Comparison of ENCODE assay signal across 15 cellular contexts in genomic region chr10:33657154-33657900, GRCh38.
DNase-seq lines count a peak whose midpoint lies in the region; ATAC-seq and TF ChIP-seq lines count a peak whose summit lies in the region.
"Had no signal": no experiment of that assay in that cellular context is flagged by ENCODE, and none has a peak within 500 bp of the region (broad histone marks: within the 10 kb centered on the region; RNA-seq: fewer than 3 reads in every experiment).

No MANE protein-coding gene starts in this region.

- H3K9me2 ChIP-seq in SK-N-SH = no peaks in the 10 kb centered on the region

- TF ChIP-seq RAD21 in SK-N-SH (IDR thresholded peaks at IDR 0.05; ENCODE audit: low read length) = 0 out of 2 replicates have a peak, but pooled peaks have one; percentile 5

- no peak overlapping the region for H2AFZ ChIP-seq in SK-N-SH (ENCODE audit: low read depth)

- in situ Hi-C loops in Caki2 (cut with HindIII; ENCODE audit: low pct_unique_long_range_greater_than_20kb, low sequenced_read_pairs) = no loop called here

- WGBS in SK-N-SH (ENCODE audit: low lambda C conversion rate) = 68% methylated on average over 6 of the region's 6 CpGs

- H3K27me3 ChIP-seq in SK-N-SH (ENCODE audit: insufficient read depth) (no peaks in the 10 kb centered on the region), MG63 (no peaks in the 10 kb centered on the region)
- H3K27me3 ChIP-seq: adrenal gland, sigmoid colon had no signal

- H3K4me3 ChIP-seq in SK-N-SH (ENCODE audit: low read depth in 2 of 2, low read length in 1 of 2) (no peak overlapping the region), MG63 (no peak overlapping the region)
- H3K4me3 ChIP-seq: adrenal gland, sigmoid colon had no signal

- POLR2A ChIA-PET in SK-N-SH (lab: Yijun Ruan, JAX) = no interaction called here

- H3F3A ChIP-seq in SK-N-SH (replicated peaks; ENCODE audit: insufficient read depth) = no peaks in the 10 kb centered on the region

- H3K9me3 ChIP-seq in SK-N-SH (no peaks in the 10 kb centered on the region), MG63 (no peaks in the 10 kb centered on the region)
- H3K9me3 ChIP-seq: adrenal gland had no signal

- H4K20me1 ChIP-seq in SK-N-SH (ENCODE audit: insufficient read depth) = no peaks in the 10 kb centered on the region

- H3K36me3 ChIP-seq in SK-N-SH (replicated peaks in 1 of 2; ENCODE audit: control insufficient read depth in 1 of 2, insufficient read depth in 2 of 2, low read length in 1 of 2) (no peaks in the 10 kb centered on the region), MG63 (no peaks in the 10 kb centered on the region)
- H3K36me3 ChIP-seq: adrenal gland, sigmoid colon had no signal

- peak; percentile 18 for DNase-seq in Caki2 (ENCODE audit: low read depth)
- DNase-seq in HT1080 (ENCODE audit: low read depth) = peak; percentile 33
- DNase-seq in SK-N-SH = peak; percentile 32
- DNase-seq in left ventricle myocardium superior = peak; percentile 34
- DNase-seq in globus pallidus (ENCODE audit: low spot score) = no peak
- no peak for DNase-seq in epidermal melanocyte (ENCODE audit: insufficient read length, low spot score)
- no peak for DNase-seq in MG63
- DNase-seq: activated CD4-positive, alpha-beta T cell treated with anti-CD3 and anti-CD28 coated beads, Interleukin-2, amount 10 ng/mL, durations not matched to agents 24 days and 14 days; activated T-cell treated with anti-CD3 and anti-CD28 coated beads, Interleukin-2, amount 50 U/mL, for 24 hours; left colon; NCI-H2227 treated with DMSO at 0.1 percent for 48 hours; sigmoid colon had no signal

- no peak overlapping the region for H3K4me2 ChIP-seq in SK-N-SH

- intact Hi-C loops in left ventricle myocardium superior (cut with micrococcal nuclease) = no loop called here

- peak; percentile 64 for ATAC-seq in left ventricle myocardium superior
- no peak for ATAC-seq in GM18873 (IDR thresholded peaks at IDR 0.05; ENCODE audit: low FRiP score, unreplicated experiment)
- ATAC-seq: left colon; natural killer cell treated with Interleukin-12 subunit alpha and Interleukin-12 subunit beta and Interleukin-15 and Interleukin-18, amount 100 ng/mL, for 72 hours had no signal

- peak in 1 of 2 experiments; percentile 60; a peak in 3 of 4 replicates for TF ChIP-seq EP300 in SK-N-SH (IDR thresholded peaks at IDR 0.05; ENCODE audit: borderline replicate concordance in 1 of 2, low read depth in 1 of 2, low read length in 1 of 2)

- no peak for TF ChIP-seq CTCF in SK-N-SH (IDR thresholded peaks at IDR 0.05)

- no peak overlapping the region for H3K9ac ChIP-seq in SK-N-SH

- no peaks in the 10 kb centered on the region for H3K79me2 ChIP-seq in SK-N-SH (ENCODE audit: insufficient read depth)

- CTCF ChIA-PET in SK-N-SH (lab: Yijun Ruan, JAX) = interaction anchor here (1.1 kb wide), 1 partner anchor 13 kb away, joined by 3 read pairs; no protein-coding TSS in a partner anchor

- H3K27ac ChIP-seq in SK-N-SH (ENCODE audit: low read depth in 2 of 2, low read length in 1 of 2) = peak overlapping the region in 1 of 2 experiments; percentile 19; a peak in 1 of 4 replicates
- H3K27ac ChIP-seq: adrenal gland, sigmoid colon had no signal

- H3K4me1 ChIP-seq in SK-N-SH (ENCODE audit: control insufficient read depth in 1 of 2, insufficient read depth in 2 of 2, low read depth in 1 of 2, low read length in 1 of 2) = peaks cover 4 to 15% of the 10 kb centered on the region in 2 experiments; a peak in 1 of 4 replicates
- H3K4me1 ChIP-seq: sigmoid colon had no signal

TF ChIP-seq in SK-N-SH, 30 proteins besides CTCF, POLR2A, EP300 and RAD21 (continues in another document):
- TF ChIP-seq, protein P1, sequence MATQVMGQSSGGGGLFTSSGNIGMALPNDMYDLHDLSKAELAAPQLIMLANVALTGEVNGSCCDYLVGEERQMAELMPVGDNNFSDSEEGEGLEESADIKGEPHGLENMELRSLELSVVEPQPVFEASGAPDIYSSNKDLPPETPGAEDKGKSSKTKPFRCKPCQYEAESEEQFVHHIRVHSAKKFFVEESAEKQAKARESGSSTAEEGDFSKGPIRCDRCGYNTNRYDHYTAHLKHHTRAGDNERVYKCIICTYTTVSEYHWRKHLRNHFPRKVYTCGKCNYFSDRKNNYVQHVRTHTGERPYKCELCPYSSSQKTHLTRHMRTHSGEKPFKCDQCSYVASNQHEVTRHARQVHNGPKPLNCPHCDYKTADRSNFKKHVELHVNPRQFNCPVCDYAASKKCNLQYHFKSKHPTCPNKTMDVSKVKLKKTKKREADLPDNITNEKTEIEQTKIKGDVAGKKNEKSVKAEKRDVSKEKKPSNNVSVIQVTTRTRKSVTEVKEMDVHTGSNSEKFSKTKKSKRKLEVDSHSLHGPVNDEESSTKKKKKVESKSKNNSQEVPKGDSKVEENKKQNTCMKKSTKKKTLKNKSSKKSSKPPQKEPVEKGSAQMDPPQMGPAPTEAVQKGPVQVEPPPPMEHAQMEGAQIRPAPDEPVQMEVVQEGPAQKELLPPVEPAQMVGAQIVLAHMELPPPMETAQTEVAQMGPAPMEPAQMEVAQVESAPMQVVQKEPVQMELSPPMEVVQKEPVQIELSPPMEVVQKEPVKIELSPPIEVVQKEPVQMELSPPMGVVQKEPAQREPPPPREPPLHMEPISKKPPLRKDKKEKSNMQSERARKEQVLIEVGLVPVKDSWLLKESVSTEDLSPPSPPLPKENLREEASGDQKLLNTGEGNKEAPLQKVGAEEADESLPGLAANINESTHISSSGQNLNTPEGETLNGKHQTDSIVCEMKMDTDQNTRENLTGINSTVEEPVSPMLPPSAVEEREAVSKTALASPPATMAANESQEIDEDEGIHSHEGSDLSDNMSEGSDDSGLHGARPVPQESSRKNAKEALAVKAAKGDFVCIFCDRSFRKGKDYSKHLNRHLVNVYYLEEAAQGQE (IDR thresholded peaks at IDR 0.05; ENCODE audit: low read depth, low read length) = no peak
- TF ChIP-seq NFIC (IDR thresholded peaks at IDR 0.05; ENCODE audit: borderline replicate concordance) (peak; percentile 63), RCOR1 (IDR thresholded peaks at IDR 0.05; ENCODE audit: low read length) (no peak), ELF1 (IDR thresholded peaks at IDR 0.05) (no peak), GATA2 (CRISPR knock-in tag; IDR thresholded peaks at IDR 0.05) (no peak; the same call in 1 of the 2 replicates), YY1 (IDR thresholded peaks at IDR 0.05; ENCODE audit: low read depth) (no peak), EZH2phosphoT487 (IDR thresholded peaks at IDR 0.05; ENCODE audit: borderline replicate concordance, low read depth) (no peak), PBX3 (IDR thresholded peaks at IDR 0.05) (peak; percentile 85), TCF12 (IDR thresholded peaks at IDR 0.05) (peak; percentile 57), SMC3 (IDR thresholded peaks at IDR 0.05; ENCODE audit: low read depth, low read length) (no peak), NRF1 (IDR thresholded peaks at IDR 0.05; ENCODE audit: low read depth, low read length) (no peak), RXRA (IDR thresholded peaks at IDR 0.05; ENCODE audit: borderline replicate concordance, low read depth) (no peak), ZBTB33 (IDR thresholded peaks at IDR 0.05; ENCODE audit: borderline replicate concordance, low read depth) (no peak), POLR2AphosphoS5 (IDR thresholded peaks at IDR 0.05; ENCODE audit: low read depth, low read length) (no peak), FOXM1 (IDR thresholded peaks at IDR 0.05; ENCODE audit: low read depth) (no peak), USF2 (IDR thresholded peaks at IDR 0.05; ENCODE audit: borderline replicate concordance, low read depth, low read length) (no peak), MXI1 (IDR thresholded peaks at IDR 0.05; ENCODE audit: low read depth, low read length) (no peak), CHD2 (IDR thresholded peaks at IDR 0.05; ENCODE audit: low read length, partially characterized antibody) (no peak)
- TF ChIP-seq, protein P2, sequence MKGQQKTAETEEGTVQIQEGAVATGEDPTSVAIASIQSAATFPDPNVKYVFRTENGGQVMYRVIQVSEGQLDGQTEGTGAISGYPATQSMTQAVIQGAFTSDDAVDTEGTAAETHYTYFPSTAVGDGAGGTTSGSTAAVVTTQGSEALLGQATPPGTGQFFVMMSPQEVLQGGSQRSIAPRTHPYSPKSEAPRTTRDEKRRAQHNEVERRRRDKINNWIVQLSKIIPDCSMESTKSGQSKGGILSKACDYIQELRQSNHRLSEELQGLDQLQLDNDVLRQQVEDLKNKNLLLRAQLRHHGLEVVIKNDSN (IDR thresholded peaks at IDR 0.05; ENCODE audit: borderline replicate concordance, low read depth) = no peak

Comparison
In these comparisons a context has a peak if more than half of its experiments do, and no peak if none do; other contexts are left out.
1. DNase-seq: peak in Caki2 (single experiment), HT1080 (single experiment), SK-N-SH (single experiment) and left ventricle myocardium superior (single experiment); none in globus pallidus (single experiment), epidermal melanocyte (single experiment) and MG63 (single experiment).